Comparison of ENCODE assay signal across 1 cellular context in the genomic region with DNA sequence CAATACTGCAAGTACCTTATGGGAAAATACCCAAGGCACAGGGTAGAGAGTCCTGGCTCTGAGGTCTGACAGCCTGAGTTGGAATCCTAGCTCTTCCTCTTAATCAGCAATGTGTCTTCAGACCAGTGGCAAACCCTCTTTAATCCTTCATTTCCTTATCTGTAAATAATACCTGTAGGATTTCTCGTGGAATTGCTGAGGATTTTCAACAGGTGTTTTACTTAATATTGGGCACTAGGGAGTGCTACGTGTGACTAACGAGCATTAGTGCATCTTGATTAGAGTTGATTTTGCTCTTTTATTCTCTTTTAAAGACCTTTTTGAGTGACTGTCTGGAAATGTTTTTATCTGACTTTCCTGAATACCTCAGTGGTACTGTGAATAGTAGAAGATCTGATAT.
TF ChIP-seq lines count a peak whose summit lies in the region.

No MANE protein-coding gene starts in this region.

TF ChIP-seq in GM23338, 12 proteins besides CTCF, POLR2A, EP300 and RAD21 (continued from another document):
- TF ChIP-seq ZNF114 (CRISPR knock-in tag; IDR thresholded peaks at IDR 0.05) (no peak), POLR2AphosphoS5 (IDR thresholded peaks at IDR 0.05; ENCODE audit: low read depth) (no peak), ZNF331 (CRISPR knock-in tag; IDR thresholded peaks at IDR 0.05; ENCODE audit: low read depth) (no peak), STAT1 (IDR thresholded peaks at IDR 0.05; ENCODE audit: unreplicated experiment) (no peak), EZH2 (IDR thresholded peaks at IDR 0.05; ENCODE audit: low read depth, unreplicated experiment) (no peak), EZH2phosphoT487 (IDR thresholded peaks at IDR 0.05; ENCODE audit: unreplicated experiment) (no peak), CREB1 (CRISPR knock-in tag; IDR thresholded peaks at IDR 0.05; ENCODE audit: low read depth) (no peak), REST (IDR thresholded peaks at IDR 0.05; ENCODE audit: unreplicated experiment) (no peak)
- TF ChIP-seq, protein P1, sequence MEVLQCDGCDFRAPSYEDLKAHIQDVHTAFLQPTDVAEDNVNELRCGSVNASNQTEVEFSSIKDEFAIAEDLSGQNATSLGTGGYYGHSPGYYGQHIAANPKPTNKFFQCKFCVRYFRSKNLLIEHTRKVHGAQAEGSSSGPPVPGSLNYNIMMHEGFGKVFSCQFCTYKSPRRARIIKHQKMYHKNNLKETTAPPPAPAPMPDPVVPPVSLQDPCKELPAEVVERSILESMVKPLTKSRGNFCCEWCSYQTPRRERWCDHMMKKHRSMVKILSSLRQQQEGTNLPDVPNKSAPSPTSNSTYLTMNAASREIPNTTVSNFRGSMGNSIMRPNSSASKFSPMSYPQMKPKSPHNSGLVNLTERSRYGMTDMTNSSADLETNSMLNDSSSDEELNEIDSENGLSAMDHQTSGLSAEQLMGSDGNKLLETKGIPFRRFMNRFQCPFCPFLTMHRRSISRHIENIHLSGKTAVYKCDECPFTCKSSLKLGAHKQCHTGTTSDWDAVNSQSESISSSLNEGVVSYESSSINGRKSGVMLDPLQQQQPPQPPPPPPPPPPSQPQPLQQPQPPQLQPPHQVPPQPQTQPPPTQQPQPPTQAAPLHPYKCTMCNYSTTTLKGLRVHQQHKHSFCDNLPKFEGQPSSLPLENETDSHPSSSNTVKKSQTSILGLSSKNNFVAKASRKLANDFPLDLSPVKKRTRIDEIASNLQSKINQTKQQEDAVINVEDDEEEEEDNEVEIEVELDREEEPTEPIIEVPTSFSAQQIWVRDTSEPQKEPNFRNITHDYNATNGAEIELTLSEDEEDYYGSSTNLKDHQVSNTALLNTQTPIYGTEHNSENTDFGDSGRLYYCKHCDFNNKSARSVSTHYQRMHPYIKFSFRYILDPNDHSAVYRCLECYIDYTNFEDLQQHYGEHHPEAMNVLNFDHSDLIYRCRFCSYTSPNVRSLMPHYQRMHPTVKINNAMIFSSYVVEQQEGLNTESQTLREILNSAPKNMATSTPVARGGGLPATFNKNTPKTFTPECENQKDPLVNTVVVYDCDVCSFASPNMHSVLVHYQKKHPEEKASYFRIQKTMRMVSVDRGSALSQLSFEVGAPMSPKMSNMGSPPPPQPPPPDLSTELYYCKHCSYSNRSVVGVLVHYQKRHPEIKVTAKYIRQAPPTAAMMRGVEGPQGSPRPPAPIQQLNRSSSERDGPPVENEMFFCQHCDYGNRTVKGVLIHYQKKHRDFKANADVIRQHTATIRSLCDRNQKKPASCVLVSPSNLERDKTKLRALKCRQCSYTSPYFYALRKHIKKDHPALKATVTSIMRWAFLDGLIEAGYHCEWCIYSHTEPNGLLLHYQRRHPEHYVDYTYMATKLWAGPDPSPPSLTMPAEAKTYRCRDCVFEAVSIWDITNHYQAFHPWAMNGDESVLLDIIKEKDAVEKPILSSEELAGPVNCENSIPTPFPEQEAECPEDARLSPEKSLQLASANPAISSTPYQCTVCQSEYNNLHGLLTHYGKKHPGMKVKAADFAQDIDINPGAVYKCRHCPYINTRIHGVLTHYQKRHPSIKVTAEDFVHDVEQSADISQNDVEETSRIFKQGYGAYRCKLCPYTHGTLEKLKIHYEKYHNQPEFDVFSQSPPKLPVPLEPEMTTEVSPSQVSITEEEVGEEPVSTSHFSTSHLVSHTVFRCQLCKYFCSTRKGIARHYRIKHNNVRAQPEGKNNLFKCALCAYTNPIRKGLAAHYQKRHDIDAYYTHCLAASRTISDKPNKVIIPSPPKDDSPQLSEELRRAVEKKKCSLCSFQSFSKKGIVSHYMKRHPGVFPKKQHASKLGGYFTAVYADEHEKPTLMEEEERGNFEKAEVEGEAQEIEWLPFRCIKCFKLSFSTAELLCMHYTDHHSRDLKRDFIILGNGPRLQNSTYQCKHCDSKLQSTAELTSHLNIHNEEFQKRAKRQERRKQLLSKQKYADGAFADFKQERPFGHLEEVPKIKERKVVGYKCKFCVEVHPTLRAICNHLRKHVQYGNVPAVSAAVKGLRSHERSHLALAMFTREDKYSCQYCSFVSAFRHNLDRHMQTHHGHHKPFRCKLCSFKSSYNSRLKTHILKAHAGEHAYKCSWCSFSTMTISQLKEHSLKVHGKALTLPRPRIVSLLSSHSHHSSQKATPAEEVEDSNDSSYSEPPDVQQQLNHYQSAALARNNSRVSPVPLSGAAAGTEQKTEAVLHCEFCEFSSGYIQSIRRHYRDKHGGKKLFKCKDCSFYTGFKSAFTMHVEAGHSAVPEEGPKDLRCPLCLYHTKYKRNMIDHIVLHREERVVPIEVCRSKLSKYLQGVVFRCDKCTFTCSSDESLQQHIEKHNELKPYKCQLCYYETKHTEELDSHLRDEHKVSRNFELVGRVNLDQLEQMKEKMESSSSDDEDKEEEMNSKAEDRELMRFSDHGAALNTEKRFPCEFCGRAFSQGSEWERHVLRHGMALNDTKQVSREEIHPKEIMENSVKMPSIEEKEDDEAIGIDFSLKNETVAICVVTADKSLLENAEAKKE (CRISPR knock-in tag; IDR thresholded peaks at IDR 0.05) = no peak
